ENCODE assay signal across 22 cellular contexts in the genomic region with DNA sequence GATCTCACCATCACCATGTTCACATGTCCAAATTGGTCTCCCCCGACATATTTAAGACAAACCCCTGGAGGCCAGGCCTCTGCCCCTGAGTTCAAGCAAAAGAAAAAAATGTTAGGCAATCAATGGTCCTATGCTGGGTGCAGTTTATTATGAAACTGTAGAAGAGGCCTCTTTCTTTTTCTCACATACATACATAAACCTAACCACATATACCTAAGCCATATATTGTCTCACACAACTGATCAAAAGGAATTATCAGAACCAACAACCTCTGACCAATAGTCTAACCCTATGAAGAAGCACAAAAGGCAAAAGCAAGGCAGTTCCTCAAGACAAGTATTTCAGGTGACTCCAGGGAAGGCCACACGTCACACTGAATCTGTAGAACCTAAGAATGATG.
"Had no signal": no experiment of that assay in that cellular context is flagged by ENCODE, and none has a peak within 500 bp of the region (broad histone marks: within the 10 kb centered on the region; RNA-seq: fewer than 3 reads in every experiment).

No MANE protein-coding gene starts in this region.

- H3K27me3 Mint-ChIP-seq: naive B cell, type B pancreatic cell had no signal

- H3K27ac ChIP-seq: coronary artery, dorsolateral prefrontal cortex, hepatocyte, left ventricle myocardium inferior, lower lobe of right lung, right atrium auricular region, sigmoid colon, skin epidermis, suprapubic skin, thyroid gland had no signal

- H3K9me3 ChIP-seq: left ventricle myocardium inferior, lower lobe of right lung, right atrium auricular region, sigmoid colon, suprapubic skin, thyroid gland had no signal

- H3K9me3 Mint-ChIP-seq: naive B cell, neural crest cell, type B pancreatic cell had no signal

- H3K4me3 Mint-ChIP-seq: naive B cell, neural crest cell, type B pancreatic cell had no signal

- H3K4me1 Mint-ChIP-seq: neural crest cell had no signal

- H3K27ac Mint-ChIP-seq: type B pancreatic cell had no signal

- H3K4me3 ChIP-seq: coronary artery, dorsolateral prefrontal cortex, hepatocyte, left ventricle myocardium inferior, lower lobe of right lung, right atrium auricular region, sigmoid colon, skin epidermis, suprapubic skin, thyroid gland had no signal

- DNase-seq: dorsolateral prefrontal cortex; effector CD8-positive, alpha-beta T cell; foreskin melanocyte; head of caudate nucleus; kidney; left cardiac atrium; left ventricle myocardium inferior; lower lobe of right lung; mesendoderm; naive B cell; posterior cingulate gyrus; sigmoid colon; stimulated activated CD4-positive, alpha-beta T cell treated with anti-CD3 and anti-CD28 coated beads, Interleukin-2, amount 100 ng/mL, for 24 hours; stimulated activated naive CD8-positive, alpha-beta T cell treated with anti-CD3 and anti-CD28 coated beads, Interleukin-15, Interleukin-2, amounts not matched to agents 100 U/mL and 50 U/mL, for 24 hours; thyroid gland had no signal

- ATAC-seq: left cardiac atrium; lower lobe of right lung; stimulated activated naive CD8-positive, alpha-beta T cell treated with anti-CD3 and anti-CD28 coated beads, Interleukin-15, Interleukin-2, amounts not matched to agents 100 U/mL and 50 U/mL, for 24 hours had no signal

- H3K27me3 ChIP-seq: dorsolateral prefrontal cortex, hepatocyte, right atrium auricular region, sigmoid colon, suprapubic skin, thyroid gland had no signal
